Comparison of ENCODE assay signal across 25 cellular contexts in the genomic region with DNA sequence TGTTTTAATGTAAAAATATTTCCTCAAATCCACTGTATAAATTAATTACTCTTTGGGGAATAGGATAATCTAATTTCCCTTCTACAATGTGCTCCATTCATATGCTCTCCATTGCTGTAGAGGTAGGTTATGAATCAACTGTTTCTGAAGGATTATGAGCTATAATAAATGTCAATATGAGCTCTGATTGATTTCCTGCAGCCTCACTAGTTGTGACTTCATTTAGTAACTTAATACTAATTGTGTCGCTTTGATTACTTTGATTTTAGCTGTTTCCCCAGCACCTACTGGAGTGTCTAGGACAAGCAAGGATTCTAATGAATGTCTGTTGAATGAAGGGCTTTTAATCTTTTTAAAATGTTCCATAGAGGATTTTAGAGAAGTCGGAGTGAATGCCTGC.
"Had no signal": no experiment of that assay in that cellular context is flagged by ENCODE, and none has a peak within 500 bp of the region (broad histone marks: within the 10 kb centered on the region; RNA-seq: fewer than 3 reads in every experiment).

No MANE protein-coding gene starts in this region.

- H3K4me3 ChIP-seq: coronary artery, dorsolateral prefrontal cortex, esophagus muscularis mucosa, gastroesophageal sphincter, heart right ventricle had no signal

- H3K36me3 ChIP-seq: brain microvascular endothelial cell, esophagus muscularis mucosa, gastroesophageal sphincter, heart right ventricle had no signal

- H3K27ac ChIP-seq: brain microvascular endothelial cell, coronary artery, esophagus muscularis mucosa, gastroesophageal sphincter had no signal

- H3K9me3 ChIP-seq: esophagus muscularis mucosa, gastroesophageal sphincter, heart right ventricle had no signal

- ATAC-seq: activated T-cell treated with anti-CD3 and anti-CD28 coated beads, Interleukin-2, amount 50 U/mL, for 72 hours; gastroesophageal sphincter had no signal

- DNase-seq: activated CD4-positive, alpha-beta memory T cell treated with anti-CD3 and anti-CD28 coated beads, Interleukin-2, amount 10 ng/mL, durations not matched to agents 7 days and 5 days; activated CD4-positive, alpha-beta T cell treated with anti-CD3 and anti-CD28 coated beads for 1 hour; activated CD4-positive, alpha-beta T cell treated with anti-CD3 and anti-CD28 coated beads for 4 hours; activated CD4-positive, alpha-beta T cell treated with anti-CD3 and anti-CD28 coated beads, Interleukin-2, amount 10 ng/mL, durations not matched to agents 7 days and 5 days; activated CD4-positive, alpha-beta T cell treated with anti-CD3 and anti-CD28 coated beads, Interleukin-2, amount 50 U/mL, for 4 hours; activated CD8-positive, alpha-beta memory T cell treated with anti-CD3 and anti-CD28 coated beads, Interleukin-2, amount 50 U/mL, for 48 hours; activated gamma-delta T cell; activated naive CD4-positive, alpha-beta T cell; activated naive CD4-positive, alpha-beta T cell treated with anti-CD3 and anti-CD28 coated beads, Interleukin-2, amount 10 ng/mL, durations not matched to agents 7 days and 5 days; activated T-cell treated with anti-CD3 and anti-CD28 coated beads for 4 hours; activated T-cell treated with anti-CD3 and anti-CD28 coated beads, Interleukin-2, amount 50 U/mL, for 24 hours; activated T-cell treated with anti-CD3 and anti-CD28 coated beads, Interleukin-2, amount 50 U/mL, for 72 hours; amniotic stem cell; anterior cingulate cortex; brain microvascular endothelial cell; dorsolateral prefrontal cortex; effector memory CD4-positive, alpha-beta T cell; endodermal cell; erythroblast; foreskin melanocyte; heart right ventricle; T-helper 2 cell had no signal

- H3K27me3 ChIP-seq: brain microvascular endothelial cell, esophagus muscularis mucosa, gastroesophageal sphincter, heart right ventricle had no signal
